In genomic region chr11:16935824-16936302, GRCh38 we compare ENCODE assay signal across 7 cellular contexts.
DNase-seq lines count a peak whose midpoint lies in the region; ATAC-seq, FAIRE-seq and TF ChIP-seq lines count a peak whose summit lies in the region.
"Not testable (repeated sequence)": the region's sequence is repeated elsewhere in the genome, so short reads cannot be mapped to it uniquely, and the experiment has no call there.

No MANE protein-coding gene starts in this region.

- TF ChIP-seq CTCF in breast epithelium (IDR thresholded peaks at IDR 0.05) (peak; percentile 41 to 58 (median 46)), osteoblast (IDR thresholded peaks at IDR 0.05; ENCODE audit: extremely low read depth, low read depth, low read length) (peak; percentile 72)

- not testable (repeated sequence) for H3K27ac ChIP-seq in breast epithelium; osteoblast (ENCODE audit: low read depth, low read length)

- not testable (repeated sequence) for H3K9me3 ChIP-seq in breast epithelium; osteoblast (ENCODE audit: low read depth, low read length)

- not testable (repeated sequence) for H3K4me2 ChIP-seq in osteoblast (ENCODE audit: insufficient read depth, low read length)

- not testable (repeated sequence) for H4K20me1 ChIP-seq in osteoblast (ENCODE audit: insufficient read depth, low read length)

- H2AFZ ChIP-seq in osteoblast (ENCODE audit: low read length) = not testable (repeated sequence)

- DNase-seq in NCI-H2107 treated with DMSO at 0.1 percent for 48 hours (lab: John Stamatoyannopoulos, UW; ENCODE audit: unreplicated experiment) = peak; percentile 50
- not testable (repeated sequence) for DNase-seq in breast epithelium (ENCODE audit: low spot score in 2 of 2); osteoblast (ENCODE audit: insufficient read length, low spot score, missing footprints)
- DNase-seq in left cardiac atrium = peak; percentile 26

- H3K4me1 ChIP-seq in breast epithelium; osteoblast (ENCODE audit: insufficient read depth, low read length): not testable (repeated sequence)

- H3K27me3 ChIP-seq in breast epithelium; osteoblast (ENCODE audit: insufficient read depth, low read length): not testable (repeated sequence)

- H3K79me2 ChIP-seq in osteoblast (ENCODE audit: insufficient read depth, low read length) = not testable (repeated sequence)

- FAIRE-seq in G401.6 (lab: Jason Lieb, UNC) = peak; percentile 25

- not testable (repeated sequence) for H3K4me3 ChIP-seq in breast epithelium; osteoblast (ENCODE audit: insufficient read depth, low read length)

- H3K36me3 ChIP-seq in breast epithelium; osteoblast (ENCODE audit: insufficient read depth, low read length): not testable (repeated sequence)

- ATAC-seq in HG02885 (IDR thresholded peaks at IDR 0.05; ENCODE audit: poor library complexity, unreplicated experiment) (peak; percentile 60), SK-N-SH treated with all-trans-retinoic acid at 6 μM for 48 hours (peak; percentile 84), left cardiac atrium (peak; percentile 31 to 34)

- TF ChIP-seq POLR2A in breast epithelium (IDR thresholded peaks at IDR 0.05) = not testable (repeated sequence)

- intact Hi-C loops in breast epithelium (cut with DNase I; ENCODE audit: low total_unique reads) = not testable (repeated sequence)
- intact Hi-C loops in left cardiac atrium (cut with DNase I) = loop anchor here in 1 of 2 donors (10.0 kb wide), 1 partner anchor 121 kb away; no protein-coding TSS in a partner anchor

Comparison
In these comparisons a context has a peak if more than half of its experiments do, and no peak if none do; other contexts are left out.
1. ATAC-seq: peak in every context shown above with its lines; median percentile 84 in SK-N-SH treated with all-trans-retinoic acid at 6 μM for 48 hours; 60 in HG02885; 32 in left cardiac atrium.